Comparison of ENCODE assay signal across 18 cellular contexts in genomic region chr10:121655254-121656142, GRCh38. TPM values are rescaled to one million over a fixed set of nuclear protein-coding genes. Genes with fewer than 3 reads are reported as not detected.
DNase-seq lines count a peak whose midpoint lies in the region; ATAC-seq and TF ChIP-seq lines count a peak whose summit lies in the region.
"Had no signal": no experiment of that assay in that cellular context is flagged by ENCODE, and none has a peak within 500 bp of the region (broad histone marks: within the 10 kb centered on the region; RNA-seq: fewer than 3 reads in every experiment).

No MANE protein-coding gene starts in this region.

- H3K4me3 ChIP-seq in prostate gland, result no peak overlapping the region
- H3K4me3 ChIP-seq in HAP-1, result no peak overlapping the region
- H3K4me3 ChIP-seq: BLaER1 treated with 17β-estradiol and CSF1 and Interleukin-3, amounts not matched to agents 10 nM and 100 nM; GM12878; MG63 had no signal

- H3K27ac ChIP-seq in RWPE1 (peak overlapping the region; percentile 65), prostate gland (no peak overlapping the region)
- H3K27ac ChIP-seq: BLaER1 treated with 17β-estradiol and CSF1 and Interleukin-3, amounts not matched to agents 10 nM and 100 nM had no signal

- no peak for TF ChIP-seq POLR2A in prostate gland (IDR thresholded peaks at IDR 0.05)

- H3K36me3 ChIP-seq in prostate gland (no peaks in the 10 kb centered on the region), HAP-1 (replicated peaks) (no peaks in the 10 kb centered on the region)
- H3K36me3 ChIP-seq: BLaER1 treated with 17β-estradiol and CSF1 and Interleukin-3, amounts not matched to agents 10 nM and 100 nM; MG63 had no signal

- H3K27ac Mint-ChIP-seq in activated naive CD4-positive, alpha-beta T cell treated with anti-CD3 and anti-CD28 coated beads, Interleukin-2, amount 10 ng/mL, durations not matched to agents 7 days and 5 days, result peak overlapping the region; percentile 58
- H3K27ac Mint-ChIP-seq in activated naive CD8-positive, alpha-beta T cell treated with anti-CD3 and anti-CD28 coated beads for 36 hours, result no peak overlapping the region
- H3K27ac Mint-ChIP-seq: CD8-positive, alpha-beta memory T cell had no signal

- WGBS in prostate gland, result 48% methylated on average over 11 of the region's 11 CpGs

- H3K4me3 Mint-ChIP-seq in activated naive CD4-positive, alpha-beta T cell treated with anti-CD3 and anti-CD28 coated beads, Interleukin-2, amount 10 ng/mL, durations not matched to agents 7 days and 5 days, result no peak overlapping the region
- H3K4me3 Mint-ChIP-seq in activated naive CD8-positive, alpha-beta T cell treated with anti-CD3 and anti-CD28 coated beads for 36 hours, result no peak overlapping the region
- H3K4me3 Mint-ChIP-seq: CD8-positive, alpha-beta memory T cell had no signal

- TF ChIP-seq CTCF in RWPE1 (conservative IDR thresholded peaks at IDR 0.05; ENCODE audit: low read depth) (no peak), prostate gland (IDR thresholded peaks at IDR 0.05) (no peak)

- in situ Hi-C loops in HAP-1 (cut with MboI; ENCODE audit: low sequenced_read_pairs), result no loop called here

- H3K36me3 Mint-ChIP-seq in activated naive CD4-positive, alpha-beta T cell treated with anti-CD3 and anti-CD28 coated beads, Interleukin-2, amount 10 ng/mL, durations not matched to agents 7 days and 5 days, result no peaks in the 10 kb centered on the region
- H3K36me3 Mint-ChIP-seq in activated naive CD8-positive, alpha-beta T cell treated with anti-CD3 and anti-CD28 coated beads for 36 hours, result no peaks in the 10 kb centered on the region
- H3K36me3 Mint-ChIP-seq: CD8-positive, alpha-beta memory T cell had no signal

- no peaks in the 10 kb centered on the region for H3K4me1 Mint-ChIP-seq in activated naive CD4-positive, alpha-beta T cell treated with anti-CD3 and anti-CD28 coated beads, Interleukin-2, amount 10 ng/mL, durations not matched to agents 7 days and 5 days
- H3K4me1 Mint-ChIP-seq in activated naive CD8-positive, alpha-beta T cell treated with anti-CD3 and anti-CD28 coated beads for 36 hours, result no peaks in the 10 kb centered on the region
- H3K4me1 Mint-ChIP-seq: CD8-positive, alpha-beta memory T cell had no signal

- CTCF ChIA-PET in activated naive CD4-positive, alpha-beta T cell treated with anti-CD3 and anti-CD28 coated beads, Interleukin-2, amount 10 ng/mL, durations not matched to agents 7 days and 5 days (lab: Charles Lee), result no interaction called here
- CTCF ChIA-PET in RWPE1 (lab: Yijun Ruan, JAX), result interaction anchor here (1.1 kb wide), 1 partner anchor 15 kb away, joined by 3 read pairs; no protein-coding TSS in a partner anchor

- H3K4me1 ChIP-seq in prostate gland (replicated peaks) (no peaks in the 10 kb centered on the region), HAP-1 (no peaks in the 10 kb centered on the region)

- no peaks in the 10 kb centered on the region for H3K27me3 Mint-ChIP-seq in activated naive CD4-positive, alpha-beta T cell treated with anti-CD3 and anti-CD28 coated beads, Interleukin-2, amount 10 ng/mL, durations not matched to agents 7 days and 5 days
- peaks cover 4% of the 10 kb centered on the region for H3K27me3 Mint-ChIP-seq in activated naive CD8-positive, alpha-beta T cell treated with anti-CD3 and anti-CD28 coated beads for 36 hours

- H3K27me3 ChIP-seq in prostate gland (replicated peaks; ENCODE audit: insufficient read depth), result no peaks in the 10 kb centered on the region
- no peaks in the 10 kb centered on the region for H3K27me3 ChIP-seq in HAP-1 (ENCODE audit: low read depth)
- H3K27me3 ChIP-seq: BLaER1 treated with 17β-estradiol and CSF1 and Interleukin-3, amounts not matched to agents 10 nM and 100 nM; MG63 had no signal

- peaks cover 2% of the 10 kb centered on the region for H3K9me3 Mint-ChIP-seq in activated naive CD4-positive, alpha-beta T cell treated with anti-CD3 and anti-CD28 coated beads, Interleukin-2, amount 10 ng/mL, durations not matched to agents 7 days and 5 days
- no peaks in the 10 kb centered on the region for H3K9me3 Mint-ChIP-seq in activated naive CD8-positive, alpha-beta T cell treated with anti-CD3 and anti-CD28 coated beads for 36 hours

- ATAC-seq in left lobe of liver, result no peak
- ATAC-seq: GM12878, Panc1, Right ventricle myocardium inferior had no signal

- H3K9me3 ChIP-seq in prostate gland (no peaks in the 10 kb centered on the region), HAP-1 (peaks cover 2% of the 10 kb centered on the region; the same call in 1 of the 2 replicates)
- H3K9me3 ChIP-seq: MG63 had no signal

- DNase-seq in activated naive CD4-positive, alpha-beta T cell treated with anti-CD3 and anti-CD28 coated beads, Interleukin-2, amount 10 ng/mL, durations not matched to agents 7 days and 5 days, result no peak
- DNase-seq in activated naive CD4-positive, alpha-beta T cell (lab: John Stamatoyannopoulos, UW), result no peak
- DNase-seq in RWPE1 (ENCODE audit: low spot score) (no peak), left lobe of liver (ENCODE audit: low spot score) (peak; percentile 14), prostate gland (ENCODE audit: low spot score) (peak; percentile 53), HAP-1 (ENCODE audit: low spot score in 2 of 2) (no peak), kidney tubule cell (ENCODE audit: low spot score) (no peak)
- no peak for DNase-seq in activated naive CD8-positive, alpha-beta T cell treated with anti-CD3 and anti-CD28 coated beads for 36 hours
- DNase-seq: CD8-positive, alpha-beta memory T cell; GDM1; MG63; NCI-H1092; NCI-H1694; NCI-H226 had no signal

- intact Hi-C loops in prostate gland (cut with DNase I), result no loop called here

- POLR2A ChIA-PET in RWPE1 (lab: Yijun Ruan, JAX; ENCODE audit: low non-redundant PET), result interaction anchor here (0.6 kb wide), 1 partner anchor 200 kb away, joined by 5 read pairs; no protein-coding TSS in a partner anchor

RNA-seq across cellular contexts. Expression of gene FGFR2, which starts 57.3 kb away (rescaled TPM):
- total RNA-seq in left lobe of liver, result 22.6 TPM
- 10 to 100 TPM; 49.7 to 78.5 TPM for total RNA-seq in prostate gland
- not detected for total RNA-seq in activated naive CD8-positive, alpha-beta T cell treated with anti-CD3 and anti-CD28 coated beads for 36 hours

Comparison
In these comparisons a context has a peak if more than half of its experiments do, and no peak if none do; other contexts are left out.
1. DNase-seq: peak in left lobe of liver (single experiment) and prostate gland (single experiment); none in activated naive CD4-positive, alpha-beta T cell treated with anti-CD3 and anti-CD28 coated beads, Interleukin-2, amount 10 ng/mL, durations not matched to agents 7 days and 5 days (single experiment), activated naive CD4-positive, alpha-beta T cell (0 of 4), RWPE1 (single experiment), HAP-1 (0 of 2), kidney tubule cell (single experiment) and activated naive CD8-positive, alpha-beta T cell treated with anti-CD3 and anti-CD28 coated beads for 36 hours (single experiment).
2. RNA of gene FGFR2, which starts 57.3 kb away (total RNA-seq): 49.7 to 78.5 TPM in prostate gland and 22.6 TPM in left lobe of liver (single experiment); not detected in activated naive CD8-positive, alpha-beta T cell treated with anti-CD3 and anti-CD28 coated beads for 36 hours; every median in the first group is over 10 times any median in the second.